8 cellular contexts compared by ENCODE assay signal in the genomic region with DNA sequence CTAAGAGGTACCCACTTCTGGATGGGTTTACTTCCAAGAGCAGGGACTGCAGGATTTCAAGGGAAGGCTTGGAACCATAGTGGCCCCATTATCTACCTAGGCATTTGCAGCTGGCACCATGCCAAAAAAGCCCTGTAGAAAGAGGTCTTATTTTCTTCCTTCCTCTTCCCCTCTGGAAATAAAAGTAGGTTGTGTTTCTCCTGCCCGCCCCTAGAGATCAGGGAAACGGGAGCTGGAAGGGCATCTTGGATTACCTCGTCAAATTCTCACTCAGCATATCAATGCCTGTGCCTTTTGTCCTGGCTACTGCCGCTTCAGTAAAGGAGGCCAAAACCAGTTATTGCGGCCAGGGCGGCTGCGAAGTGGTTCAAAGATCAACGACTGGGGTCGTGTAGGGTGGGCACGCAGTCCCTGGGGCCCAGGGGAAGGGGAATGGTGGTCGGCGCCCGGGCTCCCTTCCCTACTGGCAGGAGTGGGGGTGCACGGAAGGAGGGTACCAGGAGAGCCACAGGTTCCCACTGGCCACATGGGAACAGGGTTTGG. TPM values are rescaled to one million over a fixed set of nuclear protein-coding genes. Genes with fewer than 3 reads are reported as not detected.
DNase-seq lines count a peak whose midpoint lies in the region; TF ChIP-seq lines count a peak whose summit lies in the region.

No MANE protein-coding gene starts in this region.

- no peaks in the 10 kb centered on the region for H3K9me3 ChIP-seq in BE2C

- CTCF ChIA-PET in HEK293T (lab: Yijun Ruan, JAX) = interaction anchor here (1.1 to 1.4 kb wide), 3 partner anchors 11 to 464 kb away, joined by 4 to 9 read pairs (median 8); no protein-coding TSS in a partner anchor

- DNase-seq in BE2C = peak; percentile 21
- peak; percentile 39 for DNase-seq in HEK293T (ENCODE audit: extremely low spot score)
- DNase-seq in caudate nucleus (lab: John Stamatoyannopoulos, UW) = peak in 12 of 61 donors; percentile 11 to 55 (median 38)
- peak; percentile 66 for DNase-seq in midbrain (lab: John Stamatoyannopoulos, UW)
- DNase-seq in ACHN = no peak
- no peak for DNase-seq in effector CD4-positive, alpha-beta T cell
- DNase-seq in activated CD4-positive, alpha-beta T cell treated with anti-CD3 and anti-CD28 coated beads for 1 hour = no peak
- DNase-seq in stimulated activated CD4-positive, alpha-beta T cell treated with anti-CD3 and anti-CD28 coated beads, Interleukin-12 subunit alpha, Interleukin-12 subunit beta, amount 100 ng/mL, for 4 hours = no peak

- no peak for TF ChIP-seq CTCF in BE2C (IDR thresholded peaks at IDR 0.05; ENCODE audit: low read depth, low read length)

- peak overlapping the region; percentile 65 for H3K4me3 ChIP-seq in BE2C (ENCODE audit: low read depth, low read length)

- no peaks in the 10 kb centered on the region for H3K36me3 ChIP-seq in BE2C

- H3K4me1 ChIP-seq in BE2C = peaks cover 8% of the 10 kb centered on the region

- peak overlapping the region; percentile 86 for H3K27ac ChIP-seq in caudate nucleus (ENCODE audit: low read depth, low read length)

- in situ Hi-C loops in ACHN (cut with HindIII; ENCODE audit: low pct_ligation_motif_present, low pct_unique_long_range_greater_than_20kb, low sequenced_read_pairs) = no loop called here

- POLR2A ChIA-PET in HEK293T (lab: Yijun Ruan, JAX) = interaction anchor here (1.2 to 1.8 kb wide), 2 partner anchors 12 to 13 kb away, joined by 3 to 9 read pairs; no protein-coding TSS in a partner anchor

- H3K27me3 ChIP-seq in BE2C = peaks cover 18% of the 10 kb centered on the region

TF ChIP-seq in HEK293T, 16 proteins besides CTCF, POLR2A, EP300 and RAD21:
- TF ChIP-seq FOXK2 (IDR thresholded peaks at IDR 0.05) (no peak), ARNT (IDR thresholded peaks at IDR 0.05) (no peak), ELF4 (IDR thresholded peaks at IDR 0.05) (no peak), BHLHE40 (IDR thresholded peaks at IDR 0.05; ENCODE audit: borderline replicate concordance) (no peak), SUZ12 (IDR thresholded peaks at IDR 0.05) (no peak), ZNF384 (IDR thresholded peaks at IDR 0.05) (no peak), HDGF (IDR thresholded peaks at IDR 0.05; ENCODE audit: borderline replicate concordance) (no peak), L3MBTL2 (conservative IDR thresholded peaks at IDR 0.05) (no peak)

RNA-seq across cellular contexts. Expression of a gene that starts 1.5 kb away (rescaled TPM):
- 3.2 TPM for polyA plus RNA-seq in BE2C (2012; ENCODE audit: insufficient read depth, insufficient read length, low read depth)

Comparison
In these comparisons a context has a peak if more than half of its experiments do, and no peak if none do; other contexts are left out.
1. DNase-seq: peak in BE2C (single experiment), HEK293T (single experiment) and midbrain (single experiment); none in ACHN (single experiment), effector CD4-positive, alpha-beta T cell (single experiment), activated CD4-positive, alpha-beta T cell treated with anti-CD3 and anti-CD28 coated beads for 1 hour (single experiment) and stimulated activated CD4-positive, alpha-beta T cell treated with anti-CD3 and anti-CD28 coated beads, Interleukin-12 subunit alpha, Interleukin-12 subunit beta, amount 100 ng/mL, for 4 hours (single experiment).